Comparison of ENCODE assay signal across 1 cellular context in the genomic region with DNA sequence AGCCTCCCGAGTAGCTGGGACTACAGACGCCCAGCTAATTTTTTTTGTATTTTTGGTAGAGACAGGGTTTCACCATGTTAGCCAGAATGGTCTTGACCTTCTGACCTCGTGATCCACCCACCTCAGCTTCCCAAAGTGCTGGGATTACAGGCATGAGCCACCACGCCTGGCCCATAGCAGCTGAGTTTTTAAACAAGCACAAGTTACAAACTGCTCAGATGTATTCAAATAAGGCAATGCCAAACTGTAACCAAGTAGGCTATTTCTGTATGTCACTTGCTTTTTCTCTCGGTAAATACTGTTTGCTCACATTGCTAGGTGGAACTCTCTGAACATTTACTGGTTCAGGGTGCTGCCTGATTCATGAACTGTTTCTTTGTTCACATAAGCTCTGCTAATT.
TF ChIP-seq lines count a peak whose summit lies in the region.

No MANE protein-coding gene starts in this region.

TF ChIP-seq in HEK293, 187 proteins besides CTCF, POLR2A, EP300 and RAD21 (continued from another document):
- TF ChIP-seq, protein P1, sequence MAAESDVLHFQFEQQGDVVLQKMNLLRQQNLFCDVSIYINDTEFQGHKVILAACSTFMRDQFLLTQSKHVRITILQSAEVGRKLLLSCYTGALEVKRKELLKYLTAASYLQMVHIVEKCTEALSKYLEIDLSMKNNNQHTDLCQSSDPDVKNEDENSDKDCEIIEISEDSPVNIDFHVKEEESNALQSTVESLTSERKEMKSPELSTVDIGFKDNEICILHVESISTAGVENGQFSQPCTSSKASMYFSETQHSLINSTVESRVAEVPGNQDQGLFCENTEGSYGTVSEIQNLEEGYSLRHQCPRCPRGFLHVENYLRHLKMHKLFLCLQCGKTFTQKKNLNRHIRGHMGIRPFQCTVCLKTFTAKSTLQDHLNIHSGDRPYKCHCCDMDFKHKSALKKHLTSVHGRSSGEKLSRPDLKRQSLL (tag by site-specific recombination; IDR thresholded peaks at IDR 0.05) = no peak
- TF ChIP-seq ZNF350 (tag by site-specific recombination; IDR thresholded peaks at IDR 0.05) (no peak), ZNF660 (tag by site-specific recombination; IDR thresholded peaks at IDR 0.05) (no peak), ZNF549 (tag by site-specific recombination; IDR thresholded peaks at IDR 0.05) (peak; percentile 67; the same call in 1 of the 2 replicates)
- TF ChIP-seq, protein P2, sequence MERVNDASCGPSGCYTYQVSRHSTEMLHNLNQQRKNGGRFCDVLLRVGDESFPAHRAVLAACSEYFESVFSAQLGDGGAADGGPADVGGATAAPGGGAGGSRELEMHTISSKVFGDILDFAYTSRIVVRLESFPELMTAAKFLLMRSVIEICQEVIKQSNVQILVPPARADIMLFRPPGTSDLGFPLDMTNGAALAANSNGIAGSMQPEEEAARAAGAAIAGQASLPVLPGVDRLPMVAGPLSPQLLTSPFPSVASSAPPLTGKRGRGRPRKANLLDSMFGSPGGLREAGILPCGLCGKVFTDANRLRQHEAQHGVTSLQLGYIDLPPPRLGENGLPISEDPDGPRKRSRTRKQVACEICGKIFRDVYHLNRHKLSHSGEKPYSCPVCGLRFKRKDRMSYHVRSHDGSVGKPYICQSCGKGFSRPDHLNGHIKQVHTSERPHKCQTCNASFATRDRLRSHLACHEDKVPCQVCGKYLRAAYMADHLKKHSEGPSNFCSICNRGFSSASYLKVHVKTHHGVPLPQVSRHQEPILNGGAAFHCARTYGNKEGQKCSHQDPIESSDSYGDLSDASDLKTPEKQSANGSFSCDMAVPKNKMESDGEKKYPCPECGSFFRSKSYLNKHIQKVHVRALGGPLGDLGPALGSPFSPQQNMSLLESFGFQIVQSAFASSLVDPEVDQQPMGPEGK (tag by site-specific recombination; IDR thresholded peaks at IDR 0.05) = no peak
